ENCODE assay signal across 36 cellular contexts in genomic region chr17:69679839-69680238, GRCh38.
"Had no signal": no experiment of that assay in that cellular context is flagged by ENCODE, and none has a peak within 500 bp of the region (broad histone marks: within the 10 kb centered on the region; RNA-seq: fewer than 3 reads in every experiment).

No MANE protein-coding gene starts in this region.

- H3K27me3 Mint-ChIP-seq: activated CD4-positive, alpha-beta T cell treated with anti-CD3 and anti-CD28 coated beads, Interleukin-2, amount 10 ng/mL, durations not matched to agents 24 days and 14 days; activated T-helper 17 cell treated with anti-CD3 and anti-CD28 coated beads, Interleukin-2, amount 50 U/mL, for 72 hours had no signal

- H3K4me3 Mint-ChIP-seq: activated B cell treated with CpG ODN at 0.5 μM for 24 hours; activated CD4-positive, alpha-beta memory T cell treated with anti-CD3 and anti-CD28 coated beads for 36 hours; activated CD4-positive, alpha-beta T cell treated with anti-CD3 and anti-CD28 coated beads, Interleukin-2, amount 10 ng/mL, durations not matched to agents 24 days and 14 days; activated CD8-positive, alpha-beta T cell treated with anti-CD3 and anti-CD28 coated beads for 36 hours; activated naive CD4-positive, alpha-beta T cell treated with anti-CD3 and anti-CD28 coated beads for 36 hours; activated naive CD8-positive, alpha-beta T cell treated with anti-CD3 and anti-CD28 coated beads for 36 hours; activated T-cell treated with anti-CD3 and anti-CD28 coated beads, Interleukin-2, amount 50 U/mL, for 4 hours; activated T-cell treated with anti-CD3 and anti-CD28 coated beads, Interleukin-2, amount 50 U/mL, for 72 hours; activated T-helper 1 cell treated with anti-CD3 and anti-CD28 coated beads, Interleukin-12 subunit alpha, Interleukin-12 subunit beta, Interleukin-2, Interleukin-4 antibody, amounts not matched to agents 30 ng/mL and 10 ng/mL and 1 ng/mL, durations not matched to agents 14 hours and 24 hours and 36 hours; activated T-helper 17 cell treated with anti-CD3 and anti-CD28 coated beads, Interleukin-2, amount 50 U/mL, for 72 hours; T-helper 1 cell treated with Interleukin-12 subunit alpha and Interleukin-12 subunit beta and Interleukin-4 antibody, amounts not matched to agents 30 μg/mL and 1 μg/mL, for 36 hours; T-helper 2 cell treated with Interferon-gamma antibody and Interleukin-4, amounts not matched to agents 5 μg/mL and 100 μg/mL, for 36 hours had no signal

- ATAC-seq: activated CD8-positive, alpha-beta T cell treated with anti-CD3 and anti-CD28 coated beads for 36 hours; activated naive CD4-positive, alpha-beta T cell treated with anti-CD3 and anti-CD28 coated beads, Interleukin-2, amount 50 U/mL, for 72 hours; activated T-cell treated with anti-CD3 and anti-CD28 coated beads, Interleukin-2, amount 50 U/mL, for 4 hours; activated T-cell treated with anti-CD3 and anti-CD28 coated beads, Interleukin-2, amount 50 U/mL, for 72 hours; activated T-helper 17 cell treated with anti-CD3 and anti-CD28 coated beads, Interleukin-2, amount 50 U/mL, for 72 hours; body of pancreas had no signal

- FAIRE-seq: TTC549 had no signal

- H3K27me3 ChIP-seq: adrenal gland, body of pancreas, brain microvascular endothelial cell, breast epithelium had no signal

- H3K36me3 Mint-ChIP-seq: activated CD4-positive, alpha-beta memory T cell treated with anti-CD3 and anti-CD28 coated beads for 36 hours; activated naive CD4-positive, alpha-beta T cell treated with anti-CD3 and anti-CD28 coated beads, Interleukin-2, amount 50 U/mL, for 72 hours; activated naive CD8-positive, alpha-beta T cell treated with anti-CD3 and anti-CD28 coated beads for 36 hours had no signal

- DNase-seq: activated B cell treated with CpG ODN at 0.5 μM for 24 hours; activated CD4-positive, alpha-beta memory T cell treated with anti-CD3 and anti-CD28 coated beads for 36 hours; activated CD4-positive, alpha-beta T cell treated with anti-CD3 and anti-CD28 coated beads for 4 hours; activated CD4-positive, alpha-beta T cell treated with anti-CD3 and anti-CD28 coated beads, Interleukin-2, amount 10 ng/mL, durations not matched to agents 24 days and 14 days; activated CD4-positive, alpha-beta T cell treated with anti-CD3 and anti-CD28 coated beads, Interleukin-2, amount 50 U/mL, for 1 hour; activated CD4-positive, alpha-beta T cell treated with anti-CD3 and anti-CD28 coated beads, Interleukin-2, amount 50 U/mL, for 4 hours; activated CD4-positive, CD25-positive, alpha-beta regulatory T cell treated with anti-CD3 and anti-CD28 coated beads, Interleukin-2, amount 50 U/mL, for 72 hours; activated CD8-positive, alpha-beta memory T cell treated with anti-CD3 and anti-CD28 coated beads, Interleukin-2, amount 50 U/mL, for 4 hours; activated CD8-positive, alpha-beta T cell treated with anti-CD3 and anti-CD28 coated beads for 36 hours; activated effector memory CD4-positive, alpha-beta T cell treated with anti-CD3 and anti-CD28 coated beads, Interleukin-2, amount 50 U/mL, for 16 hours; activated gamma-delta T cell treated with Interleukin-2 at 50 U/mL for 16 hours; activated naive CD4-positive, alpha-beta T cell; activated naive CD4-positive, alpha-beta T cell treated with anti-CD3 and anti-CD28 coated beads for 36 hours; activated naive CD4-positive, alpha-beta T cell treated with anti-CD3 and anti-CD28 coated beads, Interleukin-2, amount 50 U/mL, for 16 hours; activated naive CD8-positive, alpha-beta T cell treated with anti-CD3 and anti-CD28 coated beads for 36 hours; activated T-cell treated with anti-CD3 and anti-CD28 coated beads for 4 hours; activated T-cell treated with anti-CD3 and anti-CD28 coated beads, Interleukin-2, amount 50 U/mL, for 1 hour; activated T-cell treated with anti-CD3 and anti-CD28 coated beads, Interleukin-2, amount 50 U/mL, for 4 hours; activated T-cell treated with anti-CD3 and anti-CD28 coated beads, Interleukin-2, amount 50 U/mL, for 72 hours; adrenal gland; amniotic stem cell; aorta; body of pancreas; brain microvascular endothelial cell; central memory CD4-positive, alpha-beta T cell; T-helper 1 cell; T-helper 2 cell; T-helper 9 cell had no signal

- H3K27ac ChIP-seq: adrenal gland, body of pancreas, brain microvascular endothelial cell, breast epithelium, VCaP had no signal

- H3K4me1 Mint-ChIP-seq: activated B cell treated with CpG ODN at 0.5 μM for 24 hours; activated CD4-positive, alpha-beta T cell treated with anti-CD3 and anti-CD28 coated beads, Interleukin-2, amount 10 ng/mL, durations not matched to agents 24 days and 14 days; activated naive CD8-positive, alpha-beta T cell treated with anti-CD3 and anti-CD28 coated beads for 36 hours; activated T-helper 17 cell treated with anti-CD3 and anti-CD28 coated beads, Interleukin-2, amount 50 U/mL, for 72 hours had no signal

- H3K4me1 ChIP-seq: adrenal gland, body of pancreas, breast epithelium had no signal

- H3K36me3 ChIP-seq: adrenal gland, brain microvascular endothelial cell, breast epithelium had no signal

- H3K4me3 ChIP-seq: adrenal gland, body of pancreas, breast epithelium had no signal

- H3K27ac Mint-ChIP-seq: activated B cell treated with CpG ODN at 0.5 μM for 24 hours; activated CD4-positive, alpha-beta memory T cell treated with anti-CD3 and anti-CD28 coated beads for 36 hours; activated CD4-positive, alpha-beta T cell treated with anti-CD3 and anti-CD28 coated beads, Interleukin-2, amount 10 ng/mL, durations not matched to agents 24 days and 14 days; activated CD8-positive, alpha-beta T cell treated with anti-CD3 and anti-CD28 coated beads for 36 hours; activated naive CD4-positive, alpha-beta T cell treated with anti-CD3 and anti-CD28 coated beads for 36 hours; activated naive CD4-positive, alpha-beta T cell treated with anti-CD3 and anti-CD28 coated beads, Interleukin-2, amount 50 U/mL, for 72 hours; activated naive CD8-positive, alpha-beta T cell treated with anti-CD3 and anti-CD28 coated beads for 36 hours; activated T-cell treated with anti-CD3 and anti-CD28 coated beads, Interleukin-2, amount 50 U/mL, for 72 hours; activated T-helper 1 cell treated with anti-CD3 and anti-CD28 coated beads, Interleukin-12 subunit alpha, Interleukin-12 subunit beta, Interleukin-2, Interleukin-4 antibody, amounts not matched to agents 30 ng/mL and 10 ng/mL and 1 ng/mL, durations not matched to agents 14 hours and 24 hours and 36 hours; activated T-helper 17 cell treated with anti-CD3 and anti-CD28 coated beads, Interleukin-2, amount 50 U/mL, for 72 hours; T-helper 1 cell treated with Interleukin-12 subunit alpha and Interleukin-12 subunit beta and Interleukin-4 antibody, amounts not matched to agents 30 μg/mL and 1 μg/mL, for 36 hours; T-helper 2 cell treated with Interferon-gamma antibody and Interleukin-4, amounts not matched to agents 5 μg/mL and 100 μg/mL, for 36 hours had no signal

- H3K9me3 Mint-ChIP-seq: activated CD4-positive, alpha-beta memory T cell treated with anti-CD3 and anti-CD28 coated beads for 36 hours; activated naive CD4-positive, alpha-beta T cell treated with anti-CD3 and anti-CD28 coated beads, Interleukin-2, amount 50 U/mL, for 72 hours; activated T-helper 1 cell treated with anti-CD3 and anti-CD28 coated beads, Interleukin-12 subunit alpha, Interleukin-12 subunit beta, Interleukin-2, Interleukin-4 antibody, amounts not matched to agents 30 ng/mL and 10 ng/mL and 1 ng/mL, durations not matched to agents 14 hours and 24 hours and 36 hours; activated T-helper 17 cell treated with anti-CD3 and anti-CD28 coated beads, Interleukin-2, amount 50 U/mL, for 72 hours had no signal

- H3K9me3 ChIP-seq: adrenal gland, body of pancreas, breast epithelium had no signal
